8 cellular contexts compared by ENCODE assay signal in the genomic region with DNA sequence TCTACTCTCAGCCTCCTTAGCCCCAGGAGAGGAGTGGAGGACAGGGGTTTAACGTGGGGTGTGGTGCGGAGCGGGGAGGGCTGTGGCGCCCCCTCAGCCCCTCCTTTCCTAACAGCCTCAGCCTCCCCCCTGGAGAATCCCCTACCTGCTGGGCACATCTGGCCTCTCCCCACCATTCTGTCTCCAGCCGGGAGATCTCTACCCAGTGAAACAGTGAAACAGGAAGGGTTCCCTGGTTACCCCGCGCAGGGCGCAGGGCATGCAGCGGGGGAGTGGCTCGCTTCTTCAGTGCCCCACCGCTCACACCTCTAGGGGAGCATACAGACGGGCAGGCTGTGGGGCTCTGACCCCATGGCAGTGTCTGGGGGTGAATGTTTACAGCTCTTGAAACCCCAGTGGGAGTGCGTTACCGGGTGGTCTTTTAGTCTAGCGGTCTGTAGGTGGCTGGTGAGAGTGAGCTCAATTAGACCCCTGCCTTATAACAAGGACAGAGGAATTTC. TPM values are rescaled to one million over a fixed set of nuclear protein-coding genes. Genes with fewer than 3 reads are reported as not detected.
DNase-seq lines count a peak whose midpoint lies in the region; ATAC-seq, FAIRE-seq and TF ChIP-seq lines count a peak whose summit lies in the region.

No MANE protein-coding gene starts in this region.

- DNase-seq in activated T-cell treated with anti-CD3 and anti-CD28 coated beads, Interleukin-2, amount 50 U/mL, for 72 hours = no peak
- DNase-seq in activated T-cell treated with anti-CD3 and anti-CD28 coated beads, Interleukin-2, amount 50 U/mL, for 1 hour = no peak
- DNase-seq in T-cell = no peak
- DNase-seq in stomach = no peak
- DNase-seq in putamen (ENCODE audit: low spot score) = no peak
- no peak for DNase-seq in RCC 7860 (ENCODE audit: low spot score)

- no peaks in the 10 kb centered on the region for H3K36me3 ChIP-seq in gastroesophageal sphincter
- H3K36me3 ChIP-seq in stomach = no peaks in the 10 kb centered on the region

- H3K27ac Mint-ChIP-seq in activated T-cell treated with anti-CD3 and anti-CD28 coated beads, Interleukin-2, amount 50 U/mL, for 72 hours = peak overlapping the region; percentile 47
- peak overlapping the region; percentile 94 to 95 for H3K27ac Mint-ChIP-seq in T-cell

- no peak for TF ChIP-seq EP300 in gastroesophageal sphincter (IDR thresholded peaks at IDR 0.05)
- TF ChIP-seq EP300 in stomach (IDR thresholded peaks at IDR 0.05) = no peak

- TF ChIP-seq CTCF in gastroesophageal sphincter (IDR thresholded peaks at IDR 0.05) (no peak), stomach (IDR thresholded peaks at IDR 0.05) (no peak)

- no peak for FAIRE-seq in RCC 7860 (lab: Jason Lieb, UNC)

- WGBS in gastroesophageal sphincter (ENCODE audit: low coverage in 1 of 2), 2 donors = no CpG with 5 or more reads among the region's 15 CpGs
- 86 to 90% (median 89%) methylated on average over 14 to 15 of the region's 15 CpGs for WGBS in stomach, 5 donors

- no peaks in the 10 kb centered on the region for H3K27me3 Mint-ChIP-seq in activated T-cell treated with anti-CD3 and anti-CD28 coated beads, Interleukin-2, amount 50 U/mL, for 72 hours (ENCODE audit: low read depth)
- no peaks in the 10 kb centered on the region for H3K27me3 Mint-ChIP-seq in T-cell

- H3K4me3 ChIP-seq in gastroesophageal sphincter = no peak overlapping the region
- peak overlapping the region in 1 of 4 donors; percentile 61 for H3K4me3 ChIP-seq in stomach

- no peaks in the 10 kb centered on the region for H3K36me3 Mint-ChIP-seq in activated T-cell treated with anti-CD3 and anti-CD28 coated beads, Interleukin-2, amount 50 U/mL, for 72 hours (ENCODE audit: insufficient read depth in 2 of 2)
- no peaks in the 10 kb centered on the region for H3K36me3 Mint-ChIP-seq in T-cell

- intact Hi-C loops in stomach (cut with DNase I; ENCODE audit: low total_unique reads) = no loop called here

- peaks cover 0 to 56% (median 21%) of the 10 kb centered on the region in 3 donors for H3K4me1 ChIP-seq in gastroesophageal sphincter
- H3K4me1 ChIP-seq in stomach = peaks cover 45 to 77% (median 67%) of the 10 kb centered on the region in 4 donors

- TF ChIP-seq POLR2A in gastroesophageal sphincter (IDR thresholded peaks at IDR 0.05) (no peak), stomach (IDR thresholded peaks at IDR 0.05) (no peak)

- H3K9me3 Mint-ChIP-seq in activated T-cell treated with anti-CD3 and anti-CD28 coated beads, Interleukin-2, amount 50 U/mL, for 72 hours = no peaks in the 10 kb centered on the region
- no peaks in the 10 kb centered on the region for H3K9me3 Mint-ChIP-seq in T-cell

- no peaks in the 10 kb centered on the region for H3K9me3 ChIP-seq in gastroesophageal sphincter
- no peaks in the 10 kb centered on the region for H3K9me3 ChIP-seq in stomach

- POLR2A ChIA-PET in T-cell (lab: Charles Lee) = interaction anchor here in 1 of 2 donors (0.5 kb wide), 1 partner anchor 176 kb away, joined by 3 read pairs; no protein-coding TSS in a partner anchor

- H3K4me1 Mint-ChIP-seq in activated T-cell treated with anti-CD3 and anti-CD28 coated beads, Interleukin-2, amount 50 U/mL, for 72 hours (ENCODE audit: low read depth) = peaks cover 23% of the 10 kb centered on the region
- peaks cover 25 to 27% (median 26%) of the 10 kb centered on the region in 3 donors for H3K4me1 Mint-ChIP-seq in T-cell

- CTCF ChIA-PET in T-cell (lab: Charles Lee) = no interaction called here

- H3K4me3 Mint-ChIP-seq in activated T-cell treated with anti-CD3 and anti-CD28 coated beads, Interleukin-2, amount 50 U/mL, for 72 hours = peak overlapping the region; percentile 92 to 93
- peak overlapping the region; percentile 88 to 92 (median 92) for H3K4me3 Mint-ChIP-seq in T-cell

- ATAC-seq in activated T-cell treated with anti-CD3 and anti-CD28 coated beads, Interleukin-2, amount 50 U/mL, for 72 hours (replicated peaks in 1 of 2) = no peak
- no peak for ATAC-seq in T-cell (replicated peaks in 1 of 4)
- ATAC-seq in gastroesophageal sphincter = no peak
- no peak for ATAC-seq in HG03095 (IDR thresholded peaks at IDR 0.05; ENCODE audit: unreplicated experiment)

- H3K27me3 ChIP-seq in gastroesophageal sphincter (peaks cover 5% of the 10 kb centered on the region), stomach (peaks cover 0 to 7% (median 0%) of the 10 kb centered on the region in 3 donors)

- H3K27ac ChIP-seq in gastroesophageal sphincter (peak overlapping the region in 3 of 4 donors; percentile 72 to 76 (median 74)), stomach (peak overlapping the region; percentile 72 to 91 (median 86))

RNA-seq across cellular contexts. Expression of gene CCDC188, which starts 54.7 kb away (rescaled TPM):
- not detected for total RNA-seq in activated T-cell treated with anti-CD3 and anti-CD28 coated beads, Interleukin-2, amount 50 U/mL, for 72 hours
- total RNA-seq in T-cell = under 1 TPM in 3 of 5 donors, not detected in 2; 0.18 to 0.66 (median 0.58) TPM
- not detected for total RNA-seq in gastroesophageal sphincter
- 10 to 100 TPM in 1 of 5 donors, 1 to 10 TPM in 1, under 1 TPM in 2, not detected in 1; 0.37 to 40.8 (median 2.1) TPM for total RNA-seq in stomach
- polyA plus RNA-seq in stomach = 1 to 10 TPM in 1 of 3 donors, under 1 TPM in 2; 0.10 to 2.7 (median 0.76) TPM
